17 cellular contexts compared by ENCODE assay signal in the genomic region with DNA sequence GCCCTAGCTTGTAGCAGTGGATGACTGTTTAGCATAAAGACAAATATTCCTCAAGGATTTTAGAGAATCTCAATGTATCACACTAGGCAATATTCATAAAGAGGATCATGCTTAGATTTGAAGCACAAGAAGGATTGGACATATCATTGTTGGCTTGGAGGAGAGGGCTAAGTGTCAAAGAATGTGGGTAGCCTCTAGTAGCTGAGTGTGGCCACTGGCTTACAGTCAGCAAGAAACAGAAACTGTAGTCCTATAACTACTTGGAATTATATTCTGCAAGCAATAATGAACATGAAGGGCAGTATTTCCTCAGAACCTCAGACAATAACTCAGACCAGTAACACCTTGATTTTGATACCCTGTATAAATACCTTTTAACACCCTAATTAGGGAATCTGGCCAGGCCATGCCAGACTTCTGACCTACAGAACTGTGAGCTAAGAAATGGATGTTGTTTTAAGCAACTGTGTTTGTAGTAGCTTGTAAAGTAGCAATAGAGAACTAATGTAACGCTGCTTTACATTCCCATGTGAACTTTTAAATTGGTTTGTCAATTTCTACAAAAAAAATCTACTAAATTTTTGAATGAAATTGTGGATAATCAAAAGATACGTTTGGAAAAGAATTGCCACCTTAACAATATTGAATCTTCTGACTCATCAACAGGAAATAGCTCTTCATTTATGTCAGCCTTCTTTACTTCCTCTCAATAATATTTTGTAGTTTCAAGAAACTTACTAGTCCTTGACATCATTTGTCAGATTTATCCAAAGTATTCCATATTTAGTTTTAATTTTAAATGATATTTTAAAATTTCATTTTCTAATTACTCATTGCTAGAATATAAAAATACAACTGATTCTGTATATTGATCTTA.
DNase-seq lines count a peak whose midpoint lies in the region; ATAC-seq and TF ChIP-seq lines count a peak whose summit lies in the region.
"Had no signal": no experiment of that assay in that cellular context is flagged by ENCODE, and none has a peak within 500 bp of the region (broad histone marks: within the 10 kb centered on the region; RNA-seq: fewer than 3 reads in every experiment).

No MANE protein-coding gene starts in this region.

- no CpG with 5 or more reads among the region's 2 CpGs for WGBS in IMR-90 (ENCODE audit: extremely low coverage in 2 of 2, insufficient read length in 1 of 2), 2 experiments
- WGBS in body of pancreas, 2 donors: 42 to 48% methylated on average over 2 of the region's 2 CpGs

- H2BK20ac ChIP-seq in IMR-90 (ENCODE audit: low read depth, low read length): peak overlapping the region; percentile 85

- H2BK120ac ChIP-seq in IMR-90 (ENCODE audit: low read depth, low read length): peak overlapping the region; percentile 91

- H4K91ac ChIP-seq in IMR-90 (ENCODE audit: insufficient read depth, low read depth, low read length): no peak overlapping the region

- H3K9me1 ChIP-seq in IMR-90 (ENCODE audit: insufficient read depth, low read length): no peaks in the 10 kb centered on the region; the same call in 1 of the 2 replicates

- peak overlapping the region; percentile 68 for H2BK5ac ChIP-seq in IMR-90 (ENCODE audit: low read depth, low read length, poor library complexity, severe bottlenecking)

- no peak overlapping the region for H2AK9ac ChIP-seq in IMR-90 (replicated peaks; ENCODE audit: low read depth, low read length, poor library complexity)

- H3K9ac ChIP-seq in IMR-90 (ENCODE audit: low read depth, low read length): no peak overlapping the region

- no TSS peak for BruUV-seq in IMR-90 (replicated peaks; lab: Mats Ljungman, UMichigan)

- no peak overlapping the region for H2AK5ac ChIP-seq in IMR-90 (ENCODE audit: low read depth, low read length)

- ATAC-seq in IMR-90 (ENCODE audit: low read depth): peak; percentile 57
- no peak for ATAC-seq in HG03175 (IDR thresholded peaks at IDR 0.05; ENCODE audit: unreplicated experiment)
- no peak for ATAC-seq in GM18502 (IDR thresholded peaks at IDR 0.05; ENCODE audit: poor library complexity, unreplicated experiment)
- ATAC-seq in HG03378 (IDR thresholded peaks at IDR 0.05; ENCODE audit: unreplicated experiment): no peak
- ATAC-seq in body of pancreas: no peak
- ATAC-seq: activated CD4-positive, CD25-positive, alpha-beta regulatory T cell treated with anti-CD3 and anti-CD28 coated beads, Interleukin-2, amount 50 U/mL, for 24 hours; natural killer cell had no signal

- H3K4me2 ChIP-seq in IMR-90 (ENCODE audit: low read depth, low read length): peak overlapping the region; percentile 54; the same call in 1 of the 2 replicates

- DNase-seq in AG20443 (ENCODE audit: low spot score): peak; percentile 12
- DNase-seq in IMR-90: peak; percentile 19
- peak; percentile 10 to 54 for DNase-seq in cardiac fibroblast (ENCODE audit: low read depth in 2 of 2)
- DNase-seq in kidney tubule cell (ENCODE audit: low spot score): peak; percentile 58
- no peak for DNase-seq in body of pancreas
- DNase-seq: activated effector memory CD4-positive, alpha-beta T cell treated with Interleukin-2 at 50 U/mL for 16 hours; anterior cingulate cortex; DMS 273 treated with DMSO at 0.1 percent for 48 hours; foreskin melanocyte; natural killer cell; NCI-H1092; RPMI8226 had no signal

- no peak for TF ChIP-seq RAD21 in IMR-90 (IDR thresholded peaks at IDR 0.05; ENCODE audit: low read length)

- POLR2A ChIA-PET in IMR-90 (lab: Charles Lee; ENCODE audit: unreplicated experiment): no interaction called here

- H3K18ac ChIP-seq in IMR-90 (ENCODE audit: low read depth, low read length): peak overlapping the region; percentile 16; the same call in 1 of the 2 replicates

- peak overlapping the region; percentile 91; the same call in 1 of the 2 replicates for H3K23ac ChIP-seq in IMR-90 (ENCODE audit: low read depth, low read length)

- H3K9me3 ChIP-seq in IMR-90 (ENCODE audit: control insufficient read depth, insufficient read depth, low read length) (no peaks in the 10 kb centered on the region), body of pancreas (no peaks in the 10 kb centered on the region)

- no peak overlapping the region; the same call in 1 of the 2 replicates for H4K5ac ChIP-seq in IMR-90 (ENCODE audit: low read depth, low read length)

- no peak overlapping the region for H2AFZ ChIP-seq in IMR-90 (replicated peaks; ENCODE audit: low read length, poor library complexity)

- no peak overlapping the region for H3K4me3 ChIP-seq in IMR-90 (ENCODE audit: insufficient read depth, low read depth, low read length)
- no peak overlapping the region for H3K4me3 ChIP-seq in cardiac fibroblast (replicated peaks in 1 of 2; ENCODE audit: low read depth in 2 of 2, low read length in 2 of 2)
- H3K4me3 ChIP-seq in body of pancreas: no peak overlapping the region
- H3K4me3 ChIP-seq: lung had no signal

- TF ChIP-seq POLR2A in IMR-90 (IDR thresholded peaks at IDR 0.05; ENCODE audit: low read depth, low read length) (no peak), body of pancreas (IDR thresholded peaks at IDR 0.05) (no peak)

- CTCF ChIA-PET in IMR-90 (lab: Yijun Ruan, JAX): no interaction called here

- H3K79me1 ChIP-seq in IMR-90 (ENCODE audit: low read depth in 1 of 2, low read length in 2 of 2): no peaks in the 10 kb centered on the region

- intact Hi-C loops in IMR-90 (cut with micrococcal nuclease): no loop called here
- intact Hi-C loops in body of pancreas (cut with DNase I): no loop called here

- H3K27ac ChIP-seq in IMR-90 (ENCODE audit: insufficient read depth, low read length) (no peak overlapping the region), body of pancreas (no peak overlapping the region)

- dilution Hi-C loops in IMR-90 (cut with HindIII; ENCODE audit: low sequenced_read_pairs, unreplicated experiment): no loop called here

- peak overlapping the region in 1 of 2 experiments; percentile 72; a peak in 2 of 4 replicates for H4K8ac ChIP-seq in IMR-90 (ENCODE audit: low read depth in 2 of 2, low read length in 2 of 2)

- no peaks in the 10 kb centered on the region for H4K20me1 ChIP-seq in IMR-90 (ENCODE audit: insufficient read depth, low read length)

- 0 out of 2 replicates have a peak, but pooled peaks cover 1% of the 10 kb centered on the region for H3K4me1 ChIP-seq in IMR-90 (ENCODE audit: control insufficient read depth, insufficient read depth, low read length)
- no peaks in the 10 kb centered on the region for H3K4me1 ChIP-seq in body of pancreas

- in situ Hi-C loops in IMR-90 (cut with MboI; ENCODE audit: low sequenced_read_pairs): no loop called here

- H3K56ac ChIP-seq in IMR-90 (ENCODE audit: extremely low read depth, insufficient read depth, low read length): no peak overlapping the region; the same call in 1 of the 2 replicates

- H3K14ac ChIP-seq in IMR-90 (replicated peaks; ENCODE audit: low read depth, low read length): peak overlapping the region; percentile 70

- no peaks in the 10 kb centered on the region for H3K27me3 ChIP-seq in IMR-90 (ENCODE audit: control insufficient read depth, insufficient read depth, low read length)
- no peaks in the 10 kb centered on the region for H3K27me3 ChIP-seq in body of pancreas

- peak overlapping the region; percentile 20; the same call in 1 of the 3 replicates for H2BK15ac ChIP-seq in IMR-90 (ENCODE audit: low read depth, low read length)

- H3K36me3 ChIP-seq in IMR-90 (ENCODE audit: control insufficient read depth, insufficient read depth, low read length) (no peaks in the 10 kb centered on the region), body of pancreas (replicated peaks in 1 of 2; ENCODE audit: insufficient read depth in 1 of 2, low read depth in 2 of 2) (no peaks in the 10 kb centered on the region)

- no peak for TF ChIP-seq CTCF in IMR-90 (conservative IDR thresholded peaks at IDR 0.05; ENCODE audit: low read depth, low read length)
- TF ChIP-seq CTCF in cardiac fibroblast (IDR thresholded peaks at IDR 0.05; ENCODE audit: low read depth, low read length): no peak
- TF ChIP-seq CTCF in body of pancreas (IDR thresholded peaks at IDR 0.05): no peak

- H3K4ac ChIP-seq in IMR-90 (ENCODE audit: low read depth, low read length): peak overlapping the region; percentile 79

TF ChIP-seq in IMR-90, 13 proteins besides CTCF, POLR2A, EP300 and RAD21:
- TF ChIP-seq SMC3 (IDR thresholded peaks at IDR 0.05; ENCODE audit: low read depth, low read length) (no peak), BHLHE40 (IDR thresholded peaks at IDR 0.05; ENCODE audit: low read depth, low read length) (no peak), MAZ (IDR thresholded peaks at IDR 0.05; ENCODE audit: borderline replicate concordance, low read depth, low read length) (no peak), MAFK (IDR thresholded peaks at IDR 0.05; ENCODE audit: low read depth, low read length) (no peak), NFE2L2 (IDR thresholded peaks at IDR 0.05; ENCODE audit: low read depth, low read length) (no peak), RFX5 (IDR thresholded peaks at IDR 0.05; ENCODE audit: low read depth, low read length) (no peak), FOS (IDR thresholded peaks at IDR 0.05; ENCODE audit: low read depth, low read length) (no peak), CHD1 (IDR thresholded peaks at IDR 0.05; ENCODE audit: low read depth, low read length) (no peak), USF2 (IDR thresholded peaks at IDR 0.05; ENCODE audit: low read depth, low read length) (no peak), MXI1 (IDR thresholded peaks at IDR 0.05; ENCODE audit: borderline replicate concordance, low read depth, low read length) (no peak), CEBPB (IDR thresholded peaks at IDR 0.05; ENCODE audit: low read depth, low read length) (no peak), RCOR1 (IDR thresholded peaks at IDR 0.05; ENCODE audit: insufficient replicate concordance, low read length) (no peak)
- TF ChIP-seq, protein P1, sequence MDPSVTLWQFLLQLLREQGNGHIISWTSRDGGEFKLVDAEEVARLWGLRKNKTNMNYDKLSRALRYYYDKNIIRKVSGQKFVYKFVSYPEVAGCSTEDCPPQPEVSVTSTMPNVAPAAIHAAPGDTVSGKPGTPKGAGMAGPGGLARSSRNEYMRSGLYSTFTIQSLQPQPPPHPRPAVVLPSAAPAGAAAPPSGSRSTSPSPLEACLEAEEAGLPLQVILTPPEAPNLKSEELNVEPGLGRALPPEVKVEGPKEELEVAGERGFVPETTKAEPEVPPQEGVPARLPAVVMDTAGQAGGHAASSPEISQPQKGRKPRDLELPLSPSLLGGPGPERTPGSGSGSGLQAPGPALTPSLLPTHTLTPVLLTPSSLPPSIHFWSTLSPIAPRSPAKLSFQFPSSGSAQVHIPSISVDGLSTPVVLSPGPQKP (IDR thresholded peaks at IDR 0.05; ENCODE audit: borderline replicate concordance, low read depth, low read length): no peak

Comparison
In these comparisons a context has a peak if more than half of its experiments do, and no peak if none do; other contexts are left out.
1. DNase-seq: peak in AG20443 (single experiment), IMR-90 (single experiment), cardiac fibroblast (2 of 2) and kidney tubule cell (single experiment); none in body of pancreas (0 of 4).